8 cellular contexts compared by ENCODE assay signal in the genomic region with DNA sequence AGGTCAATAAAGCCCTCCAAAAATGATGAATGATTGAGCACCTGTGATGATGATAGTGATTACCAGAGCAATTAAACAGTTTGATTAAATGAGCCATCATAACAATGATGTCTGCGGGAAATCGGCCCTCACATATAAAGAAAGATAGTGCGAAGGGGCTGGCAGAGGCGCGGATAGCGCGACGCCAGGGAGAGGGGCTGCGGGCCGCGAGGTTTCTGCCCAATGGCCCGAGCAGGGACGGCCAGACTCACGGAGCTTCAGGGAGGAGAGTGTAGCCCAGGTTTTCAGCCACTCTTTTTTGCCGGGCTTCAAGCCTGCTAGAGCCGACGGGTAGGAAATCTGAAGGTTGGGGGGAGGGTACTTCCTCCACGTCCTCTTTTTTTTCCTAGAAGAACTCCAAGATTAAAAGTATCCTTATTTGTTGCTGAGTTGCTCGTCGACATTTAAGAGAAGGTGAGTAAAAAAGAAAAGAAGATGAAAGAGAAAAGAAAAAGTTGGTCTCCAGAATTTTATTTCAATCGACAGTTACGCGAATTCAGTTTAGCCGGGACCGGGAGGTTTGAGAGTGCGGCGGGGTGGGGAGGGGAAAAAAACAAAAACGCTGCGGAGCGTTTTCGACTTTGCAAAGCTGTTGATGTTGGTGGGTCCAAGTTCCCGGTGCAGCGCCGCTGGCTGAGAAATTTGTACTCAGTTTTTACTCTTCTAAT. TPM values are rescaled to one million over a fixed set of nuclear protein-coding genes. Genes with fewer than 3 reads are reported as not detected.
DNase-seq lines count a peak whose midpoint lies in the region; ATAC-seq, FAIRE-seq and TF ChIP-seq lines count a peak whose summit lies in the region.

No MANE protein-coding gene starts in this region.

- H3K4me3 Mint-ChIP-seq in Calu3 (ENCODE audit: low read depth, unreplicated experiment) (peak overlapping the region; percentile 82), nephron (peak overlapping the region; percentile 96 to 98 (median 98))

- peak overlapping the region; percentile 93 for H3K4me3 ChIP-seq in choroid plexus epithelial cell (ENCODE audit: low read depth, low read length)

- no peaks in the 10 kb centered on the region for H3K27me3 Mint-ChIP-seq in Calu3 (ENCODE audit: unreplicated experiment)
- H3K27me3 Mint-ChIP-seq in nephron (ENCODE audit: low read depth), result peaks cover 74% of the 10 kb centered on the region

- FAIRE-seq in GM19239 (lab: Jason Lieb, UNC), result no peak

- ATAC-seq in GM21737 (IDR thresholded peaks at IDR 0.05; ENCODE audit: unreplicated experiment), result no peak
- ATAC-seq in HG03342 (IDR thresholded peaks at IDR 0.05; ENCODE audit: unreplicated experiment), result no peak
- ATAC-seq in HG02763 (IDR thresholded peaks at IDR 0.05; ENCODE audit: unreplicated experiment), result no peak

- DNase-seq in Calu3 (peak; percentile 9), NCI-H1417 (lab: John Stamatoyannopoulos, UW) (peak; percentile 32 to 91 (median 78)), choroid plexus epithelial cell (ENCODE audit: low read depth) (no peak), GM19239 (ENCODE audit: insufficient read length, low spot score) (no peak)

- CTCF ChIA-PET in Calu3 (lab: Charles Lee), result no interaction called here

- TF ChIP-seq CTCF in Calu3 (IDR thresholded peaks at IDR 0.05; ENCODE audit: unreplicated experiment) (no peak), choroid plexus epithelial cell (conservative IDR thresholded peaks at IDR 0.05; ENCODE audit: low read depth, low read length) (no peak), nephron (IDR thresholded peaks at IDR 0.05; ENCODE audit: unreplicated experiment in 3 of 3) (no peak)

- TSS peak; percentile 11 for BruUV-seq in Calu3 (replicated peaks; lab: Mats Ljungman, UMichigan)

- H3K9me3 Mint-ChIP-seq in Calu3 (ENCODE audit: low read depth, unreplicated experiment) (no peaks in the 10 kb centered on the region), nephron (peaks cover 6% of the 10 kb centered on the region)

- intact Hi-C loops in Calu3 (cut with micrococcal nuclease; ENCODE audit: unreplicated experiment), result loop anchor here (5.0 to 10.0 kb wide), 2 partner anchors 45 to 198 kb away; no protein-coding TSS in a partner anchor

- peak overlapping the region; percentile 86 for H3K27ac Mint-ChIP-seq in Calu3 (ENCODE audit: unreplicated experiment)
- peak overlapping the region; percentile 98 to 100 (median 100) for H3K27ac Mint-ChIP-seq in nephron

- H3K36me3 Mint-ChIP-seq in Calu3 (ENCODE audit: insufficient read depth, unreplicated experiment), result peaks cover 54% of the 10 kb centered on the region
- peaks cover 29% of the 10 kb centered on the region for H3K36me3 Mint-ChIP-seq in nephron (ENCODE audit: low read depth)

- H3K4me1 Mint-ChIP-seq in Calu3 (ENCODE audit: low read depth, unreplicated experiment) (no peaks in the 10 kb centered on the region), nephron (peaks cover 31% of the 10 kb centered on the region)

RNA-seq across cellular contexts. Expression of gene MEIS2, which starts 2.1 kb away (rescaled TPM):
- 23.1 and 24.5 TPM in 2 replicates for total RNA-seq in Calu3 (2022)

Comparison
In these comparisons a context has a peak if more than half of its experiments do, and no peak if none do; other contexts are left out.
1. DNase-seq: peak in Calu3 (single experiment) and NCI-H1417 (3 of 3); none in choroid plexus epithelial cell (single experiment) and GM19239 (single experiment).